In the genomic region with DNA sequence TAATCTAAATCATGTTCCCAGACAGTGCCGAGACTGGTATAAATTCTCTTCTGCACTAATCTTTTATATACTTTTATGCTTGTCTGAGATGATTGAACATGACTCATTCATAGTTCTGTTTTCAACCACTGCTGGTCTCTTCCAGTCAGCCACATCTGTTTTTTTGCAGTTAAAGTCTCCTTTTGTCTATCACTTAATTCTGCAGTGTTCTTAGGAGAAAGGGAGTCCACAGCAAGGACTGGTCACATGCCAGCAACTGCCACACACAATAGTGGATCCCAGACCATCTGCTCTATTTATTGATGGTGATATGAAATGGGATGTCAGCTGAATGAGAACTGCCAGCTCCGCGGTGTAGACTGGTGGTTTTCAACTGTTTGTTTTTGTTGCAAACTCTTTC, we compare ENCODE assay signal across 27 cellular contexts.
DNase-seq lines count a peak whose midpoint lies in the region; ATAC-seq and TF ChIP-seq lines count a peak whose summit lies in the region.
"Had no signal": no experiment of that assay in that cellular context is flagged by ENCODE, and none has a peak within 500 bp of the region (broad histone marks: within the 10 kb centered on the region; RNA-seq: fewer than 3 reads in every experiment).

No MANE protein-coding gene starts in this region.

- DNase-seq in AG10803 (ENCODE audit: low read depth): peak; percentile 7
- DNase-seq in HFFc6: peak; percentile 2
- peak; percentile 10 for DNase-seq in astrocyte of the spinal cord (ENCODE audit: low read depth, low spot score)
- DNase-seq in iris pigment epithelial cell (ENCODE audit: low read depth): peak; percentile 31
- DNase-seq in DMS153 treated with DMSO at 0.1 percent for 48 hours (lab: John Stamatoyannopoulos, UW; ENCODE audit: unreplicated experiment): no peak
- no peak for DNase-seq in NCI-H226
- DNase-seq: activated CD4-positive, alpha-beta T cell treated with anti-CD3 and anti-CD28 coated beads for 36 hours; activated CD8-positive, alpha-beta T cell treated with anti-CD3 and anti-CD28 coated beads, Interleukin-2, amount 10 ng/mL, durations not matched to agents 7 days and 5 days; activated T-cell treated with anti-CD3 and anti-CD28 coated beads for 4 hours; anterior cingulate cortex; Calu3; cortex of kidney; DND-41; GOT3; left cardiac atrium; mammary epithelial cell; NCI-H1092; NCI-H1930; NCI-H2227 treated with DMSO at 0.1 percent for 48 hours; nephron progenitor cell; stimulated activated CD4-positive, alpha-beta T cell treated with anti-CD3 and anti-CD28 coated beads, Interleukin-2, amount 100 ng/mL, for 48 hours; T-helper 2 cell; trophoblast cell had no signal

- TF ChIP-seq CTCF in AG10803 (conservative IDR thresholded peaks at IDR 0.05; ENCODE audit: low read length) (no peak), HFFc6 (IDR thresholded peaks at IDR 0.05) (no peak), astrocyte of the spinal cord (IDR thresholded peaks at IDR 0.05; ENCODE audit: low read depth, low read length) (no peak)

- H3K27me3 Mint-ChIP-seq in HFFc6 (ENCODE audit: insufficient read depth): peaks cover 31% of the 10 kb centered on the region

- no peak for ATAC-seq in HG03135 (IDR thresholded peaks at IDR 0.05; ENCODE audit: unreplicated experiment)
- ATAC-seq in activated CD4-positive, CD25-positive, alpha-beta regulatory T cell treated with anti-CD3 and anti-CD28 coated beads, Interleukin-2, amount 50 U/mL, for 24 hours: no peak
- ATAC-seq: activated CD4-positive, alpha-beta T cell treated with anti-CD3 and anti-CD28 coated beads for 36 hours; activated CD8-positive, alpha-beta T cell treated with anti-CD3 and anti-CD28 coated beads, Interleukin-2, amount 10 ng/mL, durations not matched to agents 7 days and 5 days; left cardiac atrium had no signal

- in situ Hi-C loops in astrocyte of the spinal cord (cut with HindIII; ENCODE audit: low sequenced_read_pairs): no loop called here

- no peaks in the 10 kb centered on the region for H3K36me3 Mint-ChIP-seq in HFFc6 (ENCODE audit: low read depth)

- peaks cover 4% of the 10 kb centered on the region; the same call in 1 of the 2 replicates for H3K9me3 Mint-ChIP-seq in HFFc6

- H3K4me3 ChIP-seq in AG10803 (ENCODE audit: low read length) (no peak overlapping the region), astrocyte of the spinal cord (ENCODE audit: low read depth, low read length) (no peak overlapping the region)
- H3K4me3 ChIP-seq: cardiac muscle cell had no signal

- H3K4me3 Mint-ChIP-seq in HFFc6: no peak overlapping the region
- H3K4me3 Mint-ChIP-seq: activated CD4-positive, alpha-beta T cell treated with anti-CD3 and anti-CD28 coated beads for 36 hours; activated CD8-positive, alpha-beta T cell treated with anti-CD3 and anti-CD28 coated beads, Interleukin-2, amount 10 ng/mL, durations not matched to agents 7 days and 5 days; nephron progenitor cell had no signal

- no peak overlapping the region for H3K27ac Mint-ChIP-seq in HFFc6
- H3K27ac Mint-ChIP-seq: activated CD4-positive, alpha-beta T cell treated with anti-CD3 and anti-CD28 coated beads for 36 hours; activated CD8-positive, alpha-beta T cell treated with anti-CD3 and anti-CD28 coated beads, Interleukin-2, amount 10 ng/mL, durations not matched to agents 7 days and 5 days; activated naive CD4-positive, alpha-beta T cell treated with anti-CD3 and anti-CD28 coated beads, Interleukin-2, amount 50 U/mL, for 72 hours; nephron progenitor cell had no signal

- no peaks in the 10 kb centered on the region for H3K4me1 Mint-ChIP-seq in HFFc6 (ENCODE audit: low read depth)
- H3K4me1 Mint-ChIP-seq: activated CD4-positive, alpha-beta T cell treated with anti-CD3 and anti-CD28 coated beads for 36 hours had no signal

Comparison
In these comparisons a context has a peak if more than half of its experiments do, and no peak if none do; other contexts are left out.
1. DNase-seq: peak in AG10803 (single experiment), HFFc6 (single experiment), astrocyte of the spinal cord (single experiment) and iris pigment epithelial cell (single experiment); none in DMS153 treated with DMSO at 0.1 percent for 48 hours (single experiment) and NCI-H226 (single experiment).